ENCODE assay signal across 18 cellular contexts in genomic region chr15:32033186-32033890, GRCh38. TPM values are rescaled to one million over a fixed set of nuclear protein-coding genes. Genes with fewer than 3 reads are reported as not detected.
A peak's percentile ranks its signal among the peaks of the same experiment; 100 is the strongest.
DNase-seq lines count a peak whose midpoint lies in the region; ATAC-seq, FAIRE-seq and TF ChIP-seq lines count a peak whose summit lies in the region.
"Had no signal": no experiment of that assay in that cellular context is flagged by ENCODE, and none has a peak within 500 bp of the region (broad histone marks: within the 10 kb centered on the region; RNA-seq: fewer than 3 reads in every experiment).

No MANE protein-coding gene starts in this region.

- peak overlapping the region in 1 of 2 donors; percentile 74 for H3K27ac ChIP-seq in small intestine (ENCODE audit: low read depth in 1 of 2, low read length in 1 of 2)
- H3K27ac ChIP-seq: 22Rv1; BLaER1 treated with 17β-estradiol and CSF1 and Interleukin-3, amounts not matched to agents 10 nM and 100 nM had no signal

- WGBS in small intestine, 3 donors = 17 to 42% (median 36%) methylated on average over 5 of the region's 5 CpGs

- H3K9me3 ChIP-seq in mucosa of descending colon (no peaks in the 10 kb centered on the region), small intestine (ENCODE audit: control insufficient read depth, low read depth) (no peaks in the 10 kb centered on the region)
- H3K9me3 ChIP-seq: BLaER1 treated with 17β-estradiol and CSF1 and Interleukin-3, amounts not matched to agents 10 nM and 100 nM had no signal

- DNase-seq in Ammon's horn (ENCODE audit: low spot score) = peak; percentile 24
- peak; percentile 11 to 14 for DNase-seq in hippocampal formation (lab: John Stamatoyannopoulos, UW)
- peak in 1 of 3 donors; percentile 27 for DNase-seq in mucosa of descending colon
- DNase-seq in small intestine = peak; percentile 90
- no peak for DNase-seq in omental fat pad (ENCODE audit: low spot score)
- DNase-seq: AML-193; CD4-positive, CD25-positive, alpha-beta regulatory T cell; DMS79; EL; GOT3; H9 had no signal

- TF ChIP-seq CTCF in mucosa of descending colon (IDR thresholded peaks at IDR 0.05) (no peak), omental fat pad (IDR thresholded peaks at IDR 0.05) (no peak)

- H3K27me3 Mint-ChIP-seq in activated T-helper 17 cell treated with anti-CD3 and anti-CD28 coated beads, Interleukin-2, amount 50 U/mL, for 72 hours = peaks cover 47% of the 10 kb centered on the region

- no peaks in the 10 kb centered on the region for H3K36me3 ChIP-seq in mucosa of descending colon (ENCODE audit: low read depth)
- H3K36me3 ChIP-seq in small intestine (ENCODE audit: control insufficient read depth in 2 of 2, insufficient read depth in 2 of 2, low read length in 2 of 2) = no peaks in the 10 kb centered on the region
- H3K36me3 ChIP-seq: BLaER1 treated with 17β-estradiol and CSF1 and Interleukin-3, amounts not matched to agents 10 nM and 100 nM had no signal

- H3K4me1 ChIP-seq in mucosa of descending colon (ENCODE audit: low read depth) (peaks cover 11% of the 10 kb centered on the region), small intestine (ENCODE audit: control insufficient read depth in 2 of 2, insufficient read depth in 1 of 2, low read depth in 1 of 2, low read length in 1 of 2) (peaks cover 0 to 6% of the 10 kb centered on the region in 2 donors)

- no peaks in the 10 kb centered on the region for H3K4me1 Mint-ChIP-seq in activated T-helper 17 cell treated with anti-CD3 and anti-CD28 coated beads, Interleukin-2, amount 50 U/mL, for 72 hours

- intact Hi-C loops in mucosa of descending colon (cut with DNase I, micrococcal nuclease) = no loop called here

- peaks cover 0 to 10% of the 10 kb centered on the region in 2 donors for H3K27me3 ChIP-seq in small intestine (ENCODE audit: control insufficient read depth in 2 of 2, insufficient read depth in 2 of 2, low read length in 2 of 2)

- H3K4me3 ChIP-seq in mucosa of descending colon (no peak overlapping the region), small intestine (ENCODE audit: low read depth in 1 of 2, low read length in 2 of 2) (no peak overlapping the region)
- H3K4me3 ChIP-seq: BLaER1 treated with 17β-estradiol and CSF1 and Interleukin-3, amounts not matched to agents 10 nM and 100 nM had no signal

- no peaks in the 10 kb centered on the region for H3K36me3 Mint-ChIP-seq in activated T-helper 17 cell treated with anti-CD3 and anti-CD28 coated beads, Interleukin-2, amount 50 U/mL, for 72 hours (ENCODE audit: low read depth)
- H3K36me3 Mint-ChIP-seq: CD4-positive, CD25-positive, alpha-beta regulatory T cell had no signal

- peak; percentile 60 for ATAC-seq in mucosa of descending colon
- ATAC-seq in activated T-helper 17 cell treated with anti-CD3 and anti-CD28 coated beads, Interleukin-2, amount 50 U/mL, for 72 hours (replicated peaks) = no peak
- no peak for ATAC-seq in HG02981 (IDR thresholded peaks at IDR 0.05; ENCODE audit: unreplicated experiment)
- ATAC-seq in omental fat pad (ENCODE audit: low FRiP score) = no peak
- no peak for ATAC-seq in GM18907 (IDR thresholded peaks at IDR 0.05; ENCODE audit: unreplicated experiment)

- H3K9me3 Mint-ChIP-seq in activated T-helper 17 cell treated with anti-CD3 and anti-CD28 coated beads, Interleukin-2, amount 50 U/mL, for 72 hours = no peaks in the 10 kb centered on the region
- H3K9me3 Mint-ChIP-seq: H9 had no signal

- H3K27ac Mint-ChIP-seq in activated T-helper 17 cell treated with anti-CD3 and anti-CD28 coated beads, Interleukin-2, amount 50 U/mL, for 72 hours = no peak overlapping the region
- H3K27ac Mint-ChIP-seq: CD4-positive, CD25-positive, alpha-beta regulatory T cell; H9 had no signal

- FAIRE-seq in small intestine (lab: Jason Lieb, UNC) = no peak
- FAIRE-seq: G401.6, GM12891 had no signal

- no peak overlapping the region for H3K4me3 Mint-ChIP-seq in activated T-helper 17 cell treated with anti-CD3 and anti-CD28 coated beads, Interleukin-2, amount 50 U/mL, for 72 hours
- H3K4me3 Mint-ChIP-seq: CD4-positive, CD25-positive, alpha-beta regulatory T cell; H9 had no signal

RNA-seq across cellular contexts. Expression of gene CHRNA7, which starts 3.0 kb away (rescaled TPM):
- total RNA-seq in mucosa of descending colon = 10 to 100 TPM in 1 of 3 donors, 1 to 10 TPM in 2; 3.4 to 12.2 (median 5.3) TPM
- polyA plus RNA-seq in small intestine = 10 to 100 TPM in 1 of 3 donors, 1 to 10 TPM in 2; 4.3 to 10.1 (median 6.0) TPM
- total RNA-seq in activated T-helper 17 cell treated with anti-CD3 and anti-CD28 coated beads, Interleukin-2, amount 50 U/mL, for 72 hours = not detected
- 1 to 10 TPM in 1 of 4 donors, under 1 TPM in 3; 0.36 to 1.3 (median 0.75) TPM for total RNA-seq in omental fat pad
- total RNA-seq: CD4-positive, CD25-positive, alpha-beta regulatory T cell had no signal
